ENCODE assay signal across 10 cellular contexts in genomic region chr13:95536629-95537241, GRCh38. TPM values are rescaled to one million over a fixed set of nuclear protein-coding genes. Genes with fewer than 3 reads are reported as not detected.
DNase-seq lines count a peak whose midpoint lies in the region; ATAC-seq and TF ChIP-seq lines count a peak whose summit lies in the region.
"Had no signal": no experiment of that assay in that cellular context is flagged by ENCODE, and none has a peak within 500 bp of the region (broad histone marks: within the 10 kb centered on the region; RNA-seq: fewer than 3 reads in every experiment).

No MANE protein-coding gene starts in this region.

- no peaks in the 10 kb centered on the region for H3K4me1 Mint-ChIP-seq in T-helper 2 cell treated with Interferon-gamma antibody and Interleukin-4, amounts not matched to agents 5 μg/mL and 100 μg/mL, for 36 hours (ENCODE audit: low read depth)
- H3K4me1 Mint-ChIP-seq: naive B cell had no signal

- H3K27me3 Mint-ChIP-seq in T-helper 2 cell treated with Interferon-gamma antibody and Interleukin-4, amounts not matched to agents 5 μg/mL and 100 μg/mL, for 36 hours (ENCODE audit: low read depth), result no peaks in the 10 kb centered on the region

- no peak overlapping the region for H2AFZ ChIP-seq in osteoblast (ENCODE audit: low read length)

- peak; percentile 41 for DNase-seq in NCI-H1092 treated with DMSO at 0.1 percent for 48 hours (lab: John Stamatoyannopoulos, UW)
- DNase-seq in brain microvascular endothelial cell, result no peak
- DNase-seq in osteoblast (ENCODE audit: insufficient read length, low spot score, missing footprints), result no peak
- no peak for DNase-seq in activated CD8-positive, alpha-beta memory T cell treated with anti-CD3 and anti-CD28 coated beads, Interleukin-2, amount 50 U/mL, for 48 hours
- DNase-seq in T-helper 2 cell treated with Interferon-gamma antibody and Interleukin-4, amounts not matched to agents 5 μg/mL and 100 μg/mL, for 36 hours (ENCODE audit: low spot score), result no peak
- DNase-seq: naive B cell had no signal

- H4K20me1 ChIP-seq in osteoblast (ENCODE audit: insufficient read depth, low read length), result no peaks in the 10 kb centered on the region

- H3K36me3 Mint-ChIP-seq in T-helper 2 cell treated with Interferon-gamma antibody and Interleukin-4, amounts not matched to agents 5 μg/mL and 100 μg/mL, for 36 hours (ENCODE audit: low read depth), result no peaks in the 10 kb centered on the region
- H3K36me3 Mint-ChIP-seq: naive B cell had no signal

- no peak overlapping the region for H3K27ac Mint-ChIP-seq in T-helper 2 cell treated with Interferon-gamma antibody and Interleukin-4, amounts not matched to agents 5 μg/mL and 100 μg/mL, for 36 hours
- H3K27ac Mint-ChIP-seq: naive B cell had no signal

- no peak overlapping the region for H3K4me3 ChIP-seq in brain microvascular endothelial cell (ENCODE audit: low read depth, low read length)
- no peak overlapping the region for H3K4me3 ChIP-seq in osteoblast (ENCODE audit: insufficient read depth, low read length)
- H3K4me3 ChIP-seq: SJCRH30 had no signal

- no peaks in the 10 kb centered on the region for H3K9me3 ChIP-seq in osteoblast (ENCODE audit: low read depth, low read length)
- H3K9me3 ChIP-seq: SJCRH30 had no signal

- 0 out of 2 replicates have a peak, but pooled peaks have one; percentile 7 for TF ChIP-seq CTCF in GM12874 (IDR thresholded peaks at IDR 0.05; ENCODE audit: insufficient read depth, low read depth, low read length)
- peak; percentile 23 for TF ChIP-seq CTCF in brain microvascular endothelial cell (IDR thresholded peaks at IDR 0.05; ENCODE audit: low read depth, low read length, missing control alignments)
- peak; percentile 56 for TF ChIP-seq CTCF in osteoblast (IDR thresholded peaks at IDR 0.05; ENCODE audit: extremely low read depth, low read depth, low read length)

- in situ Hi-C loops in brain microvascular endothelial cell (cut with HindIII; ENCODE audit: low pct_ligation_motif_present, low sequenced_read_pairs), result no loop called here

- H3K36me3 ChIP-seq in brain microvascular endothelial cell (replicated peaks) (no peaks in the 10 kb centered on the region), osteoblast (ENCODE audit: insufficient read depth, low read length) (no peaks in the 10 kb centered on the region)
- H3K36me3 ChIP-seq: SJCRH30 had no signal

- no peak for ATAC-seq in HG02678 (IDR thresholded peaks at IDR 0.05; ENCODE audit: unreplicated experiment)
- no peak for ATAC-seq in GM21529 (IDR thresholded peaks at IDR 0.05; ENCODE audit: unreplicated experiment)

- no peaks in the 10 kb centered on the region for H3K9me3 Mint-ChIP-seq in T-helper 2 cell treated with Interferon-gamma antibody and Interleukin-4, amounts not matched to agents 5 μg/mL and 100 μg/mL, for 36 hours
- H3K9me3 Mint-ChIP-seq: naive B cell had no signal

- no peak overlapping the region for H3K4me2 ChIP-seq in osteoblast (ENCODE audit: insufficient read depth, low read length)

- H3K4me3 Mint-ChIP-seq in T-helper 2 cell treated with Interferon-gamma antibody and Interleukin-4, amounts not matched to agents 5 μg/mL and 100 μg/mL, for 36 hours, result no peak overlapping the region
- H3K4me3 Mint-ChIP-seq: naive B cell had no signal

- no peaks in the 10 kb centered on the region for H3K79me2 ChIP-seq in osteoblast (ENCODE audit: insufficient read depth, low read length)

- H3K27me3 ChIP-seq in brain microvascular endothelial cell (replicated peaks) (no peaks in the 10 kb centered on the region), osteoblast (ENCODE audit: insufficient read depth, low read length) (no peaks in the 10 kb centered on the region)
- H3K27me3 ChIP-seq: SJCRH30 had no signal

- peaks cover 22% of the 10 kb centered on the region for H3K4me1 ChIP-seq in osteoblast (ENCODE audit: insufficient read depth, low read length)

- H3K27ac ChIP-seq in brain microvascular endothelial cell (no peak overlapping the region), osteoblast (ENCODE audit: low read depth, low read length) (no peak overlapping the region)
- H3K27ac ChIP-seq: SJCRH30 had no signal

RNA-seq across cellular contexts. Expression of gene CLDN10, which starts 15.8 kb away (rescaled TPM):
- not detected in 2 replicates for total RNA-seq in osteoblast
- total RNA-seq: SJCRH30 had no signal
